ENCODE assay signal across 1 cellular context in the genomic region with DNA sequence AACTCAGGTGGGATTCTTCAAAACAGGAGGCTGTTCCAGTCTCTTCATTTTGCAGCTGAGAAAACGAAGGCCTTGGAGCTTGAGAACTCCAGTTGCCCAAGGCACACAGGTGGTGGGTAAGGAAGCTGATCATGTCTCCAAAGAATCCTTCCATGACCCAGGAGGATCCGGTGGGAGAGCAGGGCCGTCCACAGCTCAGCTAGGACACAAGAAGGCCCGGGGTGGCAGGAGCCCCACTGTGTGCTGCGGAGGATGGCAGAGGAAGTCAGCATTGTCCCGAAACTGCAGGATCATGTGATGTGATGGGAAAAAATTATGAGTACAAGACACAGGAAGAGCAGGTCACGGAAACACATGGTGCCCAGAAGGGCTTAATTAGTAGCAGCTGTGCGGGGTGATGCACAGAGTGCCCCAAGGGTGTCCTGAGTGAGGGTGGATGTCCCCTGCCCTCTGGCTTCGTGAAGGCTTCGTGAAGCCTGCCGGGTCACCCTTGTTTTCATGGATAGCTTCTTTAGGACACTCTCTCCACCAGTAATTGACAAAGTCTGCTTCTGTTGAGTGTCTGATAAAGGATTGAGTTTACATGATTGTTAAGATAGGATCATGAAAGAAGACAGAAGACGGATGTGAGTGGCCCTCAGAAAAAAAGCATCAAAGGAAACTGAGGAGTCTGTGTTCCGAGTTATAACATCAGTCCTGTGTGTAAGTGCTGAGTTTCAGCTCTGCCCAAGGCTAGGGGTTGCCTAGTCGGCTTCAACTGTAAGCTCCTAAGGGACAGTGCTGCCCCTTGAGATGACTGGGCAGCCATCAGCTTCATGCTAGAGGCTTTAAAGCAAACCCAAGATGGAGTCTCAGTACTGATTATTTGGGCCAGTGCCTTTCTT.
TF ChIP-seq lines count a peak whose summit lies in the region.

No MANE protein-coding gene starts in this region.

TF ChIP-seq in IMR-90, 13 proteins besides CTCF, POLR2A, EP300 and RAD21:
- TF ChIP-seq, protein P1, sequence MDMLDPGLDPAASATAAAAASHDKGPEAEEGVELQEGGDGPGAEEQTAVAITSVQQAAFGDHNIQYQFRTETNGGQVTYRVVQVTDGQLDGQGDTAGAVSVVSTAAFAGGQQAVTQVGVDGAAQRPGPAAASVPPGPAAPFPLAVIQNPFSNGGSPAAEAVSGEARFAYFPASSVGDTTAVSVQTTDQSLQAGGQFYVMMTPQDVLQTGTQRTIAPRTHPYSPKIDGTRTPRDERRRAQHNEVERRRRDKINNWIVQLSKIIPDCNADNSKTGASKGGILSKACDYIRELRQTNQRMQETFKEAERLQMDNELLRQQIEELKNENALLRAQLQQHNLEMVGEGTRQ (IDR thresholded peaks at IDR 0.05; ENCODE audit: low read depth, low read length) = no peak
- TF ChIP-seq CEBPB (IDR thresholded peaks at IDR 0.05; ENCODE audit: low read depth, low read length) = no peak
- no peak for TF ChIP-seq FOS (IDR thresholded peaks at IDR 0.05; ENCODE audit: low read depth, low read length)
- no peak for TF ChIP-seq NFE2L2 (IDR thresholded peaks at IDR 0.05; ENCODE audit: low read depth, low read length)
- no peak for TF ChIP-seq BHLHE40 (IDR thresholded peaks at IDR 0.05; ENCODE audit: low read depth, low read length)
- TF ChIP-seq, protein P2, sequence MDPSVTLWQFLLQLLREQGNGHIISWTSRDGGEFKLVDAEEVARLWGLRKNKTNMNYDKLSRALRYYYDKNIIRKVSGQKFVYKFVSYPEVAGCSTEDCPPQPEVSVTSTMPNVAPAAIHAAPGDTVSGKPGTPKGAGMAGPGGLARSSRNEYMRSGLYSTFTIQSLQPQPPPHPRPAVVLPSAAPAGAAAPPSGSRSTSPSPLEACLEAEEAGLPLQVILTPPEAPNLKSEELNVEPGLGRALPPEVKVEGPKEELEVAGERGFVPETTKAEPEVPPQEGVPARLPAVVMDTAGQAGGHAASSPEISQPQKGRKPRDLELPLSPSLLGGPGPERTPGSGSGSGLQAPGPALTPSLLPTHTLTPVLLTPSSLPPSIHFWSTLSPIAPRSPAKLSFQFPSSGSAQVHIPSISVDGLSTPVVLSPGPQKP (IDR thresholded peaks at IDR 0.05; ENCODE audit: borderline replicate concordance, low read depth, low read length) = no peak
- TF ChIP-seq MAZ (IDR thresholded peaks at IDR 0.05; ENCODE audit: borderline replicate concordance, low read depth, low read length) = no peak
- TF ChIP-seq CHD1 (IDR thresholded peaks at IDR 0.05; ENCODE audit: low read depth, low read length) = no peak
- no peak for TF ChIP-seq RCOR1 (IDR thresholded peaks at IDR 0.05; ENCODE audit: insufficient replicate concordance, low read length)
- no peak for TF ChIP-seq MAFK (IDR thresholded peaks at IDR 0.05; ENCODE audit: low read depth, low read length)
